ENCODE assay signal across 1 cellular context in genomic region chr11:131746201-131746600, GRCh38.
TF ChIP-seq lines count a peak whose summit lies in the region.

No MANE protein-coding gene starts in this region.

TF ChIP-seq in endothelial cell of umbilical vein, 7 proteins besides CTCF, POLR2A, EP300 and RAD21 (continued from another document):
- TF ChIP-seq MYC (IDR thresholded peaks at IDR 0.05; ENCODE audit: low read depth, low read length) (no peak), GATA2 (IDR thresholded peaks at IDR 0.05; ENCODE audit: insufficient read depth, insufficient read length, low read depth, low read length) (no peak), EZH2 (IDR thresholded peaks at IDR 0.05; ENCODE audit: borderline replicate concordance, low read depth, low read length, severe bottlenecking) (no peak)
TF ChIP-seq in endothelial cell of umbilical vein: peak in this region for 0.
